ENCODE assay signal across 8 cellular contexts in genomic region chr7:135645296-135645904, GRCh38. TPM values are rescaled to one million over a fixed set of nuclear protein-coding genes. Genes with fewer than 3 reads are reported as not detected.
DNase-seq lines count a peak whose midpoint lies in the region; TF ChIP-seq lines count a peak whose summit lies in the region.

No MANE protein-coding gene starts in this region.

- peaks cover 49% of the 10 kb centered on the region for H3K36me3 ChIP-seq in adipocyte (ENCODE audit: control insufficient read depth, insufficient read depth, low read length, severe bottlenecking)
- H3K36me3 ChIP-seq in hepatocyte (replicated peaks; ENCODE audit: insufficient read depth, low read depth): no peaks in the 10 kb centered on the region

- H3K27ac Mint-ChIP-seq in activated CD4-positive, alpha-beta memory T cell treated with anti-CD3 and anti-CD28 coated beads for 36 hours: no peak overlapping the region

- peaks cover 38% of the 10 kb centered on the region for H3K36me3 Mint-ChIP-seq in activated CD4-positive, alpha-beta memory T cell treated with anti-CD3 and anti-CD28 coated beads for 36 hours

- no peak overlapping the region for H3K4me3 ChIP-seq in adipocyte (ENCODE audit: low read length)
- no peak overlapping the region for H3K4me3 ChIP-seq in hepatocyte

- no peaks in the 10 kb centered on the region for H3K9me3 ChIP-seq in adipocyte (ENCODE audit: control insufficient read depth, low read length)
- H3K9me3 ChIP-seq in hepatocyte (ENCODE audit: low read depth): no peaks in the 10 kb centered on the region

- no peak overlapping the region for H2AFZ ChIP-seq in hepatocyte

- no peaks in the 10 kb centered on the region for H3K27me3 Mint-ChIP-seq in activated CD4-positive, alpha-beta memory T cell treated with anti-CD3 and anti-CD28 coated beads for 36 hours

- no peak overlapping the region for H3K4me3 Mint-ChIP-seq in activated CD4-positive, alpha-beta memory T cell treated with anti-CD3 and anti-CD28 coated beads for 36 hours

- CTCF ChIA-PET in activated CD4-positive, alpha-beta memory T cell treated with anti-CD3 and anti-CD28 coated beads for 36 hours (lab: Charles Lee): interaction anchor here (0.6 to 5.4 kb wide), 30 partner anchors 8 to 1578 kb away, joined by 3 to 67 read pairs (median 6); partner anchors contain the start of gene STMP1

- no peaks in the 10 kb centered on the region for H3K79me2 ChIP-seq in hepatocyte

- WGBS in hepatocyte (ENCODE audit: low lambda C conversion rate, missing lambda C conversion rate): 60% methylated on average over 6 of the region's 6 CpGs

- H3K4me2 ChIP-seq in hepatocyte: no peak overlapping the region

- no peaks in the 10 kb centered on the region for H4K20me1 ChIP-seq in hepatocyte (ENCODE audit: insufficient read depth, poor library complexity, severe bottlenecking)

- H3K27me3 ChIP-seq in adipocyte (replicated peaks; ENCODE audit: control insufficient read depth, insufficient read depth, low read length) (no peaks in the 10 kb centered on the region), hepatocyte (no peaks in the 10 kb centered on the region)

- POLR2A ChIA-PET in activated CD4-positive, alpha-beta memory T cell treated with anti-CD3 and anti-CD28 coated beads for 36 hours (lab: Charles Lee): interaction anchor here (0.8 kb wide), 1 partner anchor 16 kb away, joined by 3 read pairs; no protein-coding TSS in a partner anchor

- H3K9me3 Mint-ChIP-seq in activated CD4-positive, alpha-beta memory T cell treated with anti-CD3 and anti-CD28 coated beads for 36 hours: no peaks in the 10 kb centered on the region

- H3K4me1 ChIP-seq in adipocyte (ENCODE audit: control insufficient read depth, insufficient read depth, low read length) (no peaks in the 10 kb centered on the region), hepatocyte (ENCODE audit: insufficient read depth) (no peaks in the 10 kb centered on the region)

- TF ChIP-seq CTCF in GM13976 (IDR thresholded peaks at IDR 0.05; ENCODE audit: borderline replicate concordance, control extremely low read depth, extremely low read depth, insufficient read depth, missing control alignments) (peak; percentile 49), hepatocyte (IDR thresholded peaks at IDR 0.05; ENCODE audit: poor library complexity) (peak; percentile 74)

- intact Hi-C loops in activated CD4-positive, alpha-beta memory T cell treated with anti-CD3 and anti-CD28 coated beads for 36 hours (cut with micrococcal nuclease): loop anchor here (1.0 to 2.0 kb wide), 3 partner anchors 25 to 364 kb away; no protein-coding TSS in a partner anchor

- H3K9ac ChIP-seq in adipocyte (ENCODE audit: low read length): no peak overlapping the region

- in situ Hi-C loops in GM13976 (cut with MboI; ENCODE audit: low sequenced_read_pairs, unreplicated experiment): no loop called here

- H3K9me2 ChIP-seq in hepatocyte (replicated peaks; ENCODE audit: insufficient read depth): no peaks in the 10 kb centered on the region

- no peak overlapping the region for H3K27ac ChIP-seq in hepatocyte

- peak; percentile 56 for DNase-seq in AG20443 (ENCODE audit: low spot score)
- DNase-seq in GM13976 (ENCODE audit: low spot score): peak; percentile 32
- peak; percentile 38 for DNase-seq in NCI-H2029 treated with DMSO at 0.1 percent for 48 hours (lab: John Stamatoyannopoulos, UW)
- DNase-seq in adipocyte (ENCODE audit: low read depth): peak; percentile 88
- DNase-seq in hepatocyte (ENCODE audit: low spot score): peak; percentile 70
- peak; percentile 85 for DNase-seq in superior temporal gyrus (ENCODE audit: extremely low spot score)
- no peak for DNase-seq in activated CD8-positive, alpha-beta memory T cell treated with anti-CD3 and anti-CD28 coated beads, Interleukin-2, amount 50 U/mL, for 48 hours
- DNase-seq in activated CD4-positive, alpha-beta memory T cell treated with anti-CD3 and anti-CD28 coated beads for 36 hours: no peak

- H3K4me1 Mint-ChIP-seq in activated CD4-positive, alpha-beta memory T cell treated with anti-CD3 and anti-CD28 coated beads for 36 hours (ENCODE audit: low read depth): no peaks in the 10 kb centered on the region

RNA-seq across cellular contexts. Expression of gene STMP1, which starts 16.9 kb away (rescaled TPM):
- 28.1 and 29.1 TPM in 2 replicates for total RNA-seq in hepatocyte
- polyA plus RNA-seq in hepatocyte: 73.6 and 74.8 TPM in 2 replicates
- total RNA-seq in activated CD4-positive, alpha-beta memory T cell treated with anti-CD3 and anti-CD28 coated beads for 36 hours: 10 to 100 TPM; 17.3 to 17.8 TPM

Comparison
In these comparisons a context has a peak if more than half of its experiments do, and no peak if none do; other contexts are left out.
1. DNase-seq: peak in AG20443 (single experiment), GM13976 (single experiment), NCI-H2029 treated with DMSO at 0.1 percent for 48 hours (single experiment), adipocyte (single experiment), hepatocyte (single experiment) and superior temporal gyrus (single experiment); none in activated CD8-positive, alpha-beta memory T cell treated with anti-CD3 and anti-CD28 coated beads, Interleukin-2, amount 50 U/mL, for 48 hours (single experiment) and activated CD4-positive, alpha-beta memory T cell treated with anti-CD3 and anti-CD28 coated beads for 36 hours (single experiment).